ENCODE assay signal across 22 cellular contexts in genomic region chr19:16394681-16395375, GRCh38.
DNase-seq lines count a peak whose midpoint lies in the region; ATAC-seq and TF ChIP-seq lines count a peak whose summit lies in the region.
"Had no signal": no experiment of that assay in that cellular context is flagged by ENCODE, and none has a peak within 500 bp of the region (broad histone marks: within the 10 kb centered on the region; RNA-seq: fewer than 3 reads in every experiment).

No MANE protein-coding gene starts in this region.

- H3K4ac ChIP-seq in trophoblast cell (ENCODE audit: low read depth, low read length): no peak overlapping the region

- H2BK120ac ChIP-seq in trophoblast cell (ENCODE audit: insufficient read depth, low read length, poor library complexity): no peak overlapping the region

- H3K27ac ChIP-seq in trophoblast cell (ENCODE audit: low read depth, low read length): no peak overlapping the region
- H3K27ac ChIP-seq: epithelial cell of prostate, SJSA1 had no signal

- H2AFZ ChIP-seq in trophoblast cell (ENCODE audit: insufficient read depth, low read length, poor library complexity): no peak overlapping the region

- peaks cover 0 to 4% (median 1%) of the 10 kb centered on the region in 3 donors for H3K27me3 Mint-ChIP-seq in CD14-positive monocyte (ENCODE audit: low read depth in 3 of 3)
- no peaks in the 10 kb centered on the region for H3K27me3 Mint-ChIP-seq in T-helper 17 cell
- H3K27me3 Mint-ChIP-seq in activated CD4-positive, alpha-beta T cell treated with anti-CD3 and anti-CD28 coated beads, Interleukin-2, amount 10 ng/mL, durations not matched to agents 7 days and 5 days: no peaks in the 10 kb centered on the region
- H3K27me3 Mint-ChIP-seq: activated CD4-positive, alpha-beta T cell treated with anti-CD3 and anti-CD28 coated beads for 36 hours had no signal

- H3K4me1 ChIP-seq in trophoblast cell (ENCODE audit: control insufficient read depth in 1 of 2, insufficient read depth in 2 of 2, low read length in 2 of 2): peaks cover 3% of the 10 kb centered on the region in 2 experiments

- H4K12ac ChIP-seq in trophoblast cell (ENCODE audit: low read depth, low read length): no peak overlapping the region

- no peak overlapping the region for H3K9ac ChIP-seq in trophoblast cell (ENCODE audit: low read length)

- H3K36me3 ChIP-seq in trophoblast cell (ENCODE audit: control insufficient read depth in 1 of 2, insufficient read depth in 2 of 2, low read length in 2 of 2): peaks cover 28% of the 10 kb centered on the region in 2 experiments

- no peak overlapping the region for H3K23ac ChIP-seq in trophoblast cell (ENCODE audit: low read length)

- WGBS in trophoblast cell (ENCODE audit: extremely low coverage, insufficient coverage, insufficient read length): no CpG with 5 or more reads among the region's 13 CpGs

- DNase-seq in CD14-positive monocyte (ENCODE audit: low spot score) (peak; percentile 21), T-helper 17 cell (no peak), fibroblast of pulmonary artery (ENCODE audit: low read depth) (peak; percentile 29), trophoblast cell (peak; percentile 12 to 64), DMS53 treated with DMSO at 0.1 percent for 48 hours (lab: John Stamatoyannopoulos, UW; ENCODE audit: unreplicated experiment) (no peak), NCI-H1092 (lab: John Stamatoyannopoulos, UW) (no peak)
- no peak for DNase-seq in activated CD4-positive, alpha-beta T cell treated with anti-CD3 and anti-CD28 coated beads, Interleukin-2, amount 10 ng/mL, durations not matched to agents 7 days and 5 days
- DNase-seq: activated CD4-positive, alpha-beta T cell treated with anti-CD3 and anti-CD28 coated beads for 36 hours; activated CD8-positive, alpha-beta memory T cell treated with anti-CD3 and anti-CD28 coated beads, Interleukin-2, amount 50 U/mL, for 4 hours; activated gamma-delta T cell treated with Interleukin-2 at 50 U/mL for 16 hours; aorta; cortex of kidney; GOT3; KBM-7; NCI-H2081 treated with DMSO at 0.1 percent for 48 hours; NCI-H524; OCI-M1; stimulated activated CD4-positive, alpha-beta T cell treated with anti-CD3 and anti-CD28 coated beads, Interleukin-1b, Interleukin-23, amount 100 ng/mL, for 48 hours; T1000 had no signal

- peaks cover 2 to 20% (median 11%) of the 10 kb centered on the region in 7 donors for H3K9me3 Mint-ChIP-seq in CD14-positive monocyte
- peaks cover 5% of the 10 kb centered on the region for H3K9me3 Mint-ChIP-seq in activated CD4-positive, alpha-beta T cell treated with anti-CD3 and anti-CD28 coated beads, Interleukin-2, amount 10 ng/mL, durations not matched to agents 7 days and 5 days

- no peak overlapping the region for H4K91ac ChIP-seq in trophoblast cell (ENCODE audit: low read depth, low read length)

- TF ChIP-seq CTCF in CD14-positive monocyte (IDR thresholded peaks at IDR 0.05): no peak
- no peak for TF ChIP-seq CTCF in fibroblast of pulmonary artery (IDR thresholded peaks at IDR 0.05; ENCODE audit: low read length, missing control alignments)

- no peaks in the 10 kb centered on the region for H3K27me3 ChIP-seq in trophoblast cell (ENCODE audit: insufficient read depth, low read length)
- H3K27me3 ChIP-seq: SJSA1 had no signal

- POLR2A ChIA-PET in activated CD4-positive, alpha-beta T cell treated with anti-CD3 and anti-CD28 coated beads, Interleukin-2, amount 10 ng/mL, durations not matched to agents 7 days and 5 days (lab: Charles Lee): no interaction called here

- no peak overlapping the region for H2BK5ac ChIP-seq in trophoblast cell (ENCODE audit: low read depth, low read length, poor library complexity)

- no peak overlapping the region for H3K18ac ChIP-seq in trophoblast cell (ENCODE audit: low read length)

- intact Hi-C loops in CD14-positive monocyte (cut with micrococcal nuclease): no loop called here

- peaks cover 49 to 77% of the 10 kb centered on the region in 2 donors for H3K36me3 Mint-ChIP-seq in CD14-positive monocyte
- peaks cover 10% of the 10 kb centered on the region for H3K36me3 Mint-ChIP-seq in T-helper 17 cell (ENCODE audit: low read depth)
- H3K36me3 Mint-ChIP-seq in activated CD4-positive, alpha-beta T cell treated with anti-CD3 and anti-CD28 coated beads, Interleukin-2, amount 10 ng/mL, durations not matched to agents 7 days and 5 days (ENCODE audit: low read depth): peaks cover 25% of the 10 kb centered on the region

- H3K4me3 Mint-ChIP-seq in CD14-positive monocyte: no peak overlapping the region
- H3K4me3 Mint-ChIP-seq in T-helper 17 cell: no peak overlapping the region
- no peak overlapping the region for H3K4me3 Mint-ChIP-seq in activated CD4-positive, alpha-beta T cell treated with anti-CD3 and anti-CD28 coated beads, Interleukin-2, amount 10 ng/mL, durations not matched to agents 7 days and 5 days
- H3K4me3 Mint-ChIP-seq: activated CD4-positive, alpha-beta T cell treated with anti-CD3 and anti-CD28 coated beads for 36 hours had no signal

- peaks cover 11% of the 10 kb centered on the region for H3K4me1 Mint-ChIP-seq in CD14-positive monocyte
- H3K4me1 Mint-ChIP-seq in T-helper 17 cell: peaks cover 4% of the 10 kb centered on the region
- peaks cover 15% of the 10 kb centered on the region for H3K4me1 Mint-ChIP-seq in activated CD4-positive, alpha-beta T cell treated with anti-CD3 and anti-CD28 coated beads, Interleukin-2, amount 10 ng/mL, durations not matched to agents 7 days and 5 days

- H3K79me1 ChIP-seq in trophoblast cell (ENCODE audit: low read length): no peaks in the 10 kb centered on the region

- no peaks in the 10 kb centered on the region for H3K79me2 ChIP-seq in trophoblast cell (ENCODE audit: control insufficient read depth, insufficient read depth, low read length, poor library complexity)

- H3K27ac Mint-ChIP-seq in CD14-positive monocyte: peak overlapping the region in 1 of 7 donors; percentile 30
- H3K27ac Mint-ChIP-seq in T-helper 17 cell: peak overlapping the region; percentile 51
- H3K27ac Mint-ChIP-seq in activated CD4-positive, alpha-beta T cell treated with anti-CD3 and anti-CD28 coated beads, Interleukin-2, amount 10 ng/mL, durations not matched to agents 7 days and 5 days: no peak overlapping the region
- H3K27ac Mint-ChIP-seq: activated CD4-positive, alpha-beta T cell treated with anti-CD3 and anti-CD28 coated beads for 36 hours had no signal

- H2AK5ac ChIP-seq in trophoblast cell (ENCODE audit: low read length): no peak overlapping the region

- ATAC-seq in T-helper 17 cell: no peak
- no peak for ATAC-seq in GM19452 (IDR thresholded peaks at IDR 0.05; ENCODE audit: unreplicated experiment)
- ATAC-seq: activated CD4-positive, alpha-beta T cell treated with anti-CD3 and anti-CD28 coated beads for 36 hours had no signal

- H2BK12ac ChIP-seq in trophoblast cell (ENCODE audit: low read length): no peak overlapping the region

- H3K4me2 ChIP-seq in trophoblast cell (ENCODE audit: low read length): no peak overlapping the region

- H3K9me3 ChIP-seq in T-helper 17 cell (ENCODE audit: control insufficient read depth, low read length, poor library complexity, severe bottlenecking) (no peaks in the 10 kb centered on the region), trophoblast cell (ENCODE audit: insufficient read depth, low read depth, low read length) (no peaks in the 10 kb centered on the region)
- H3K9me3 ChIP-seq: SJSA1 had no signal

- H3K4me3 ChIP-seq in fibroblast of pulmonary artery (replicated peaks; ENCODE audit: low read depth, low read length) (no peak overlapping the region), trophoblast cell (ENCODE audit: low read depth, low read length) (no peak overlapping the region)
- H3K4me3 ChIP-seq: SJSA1 had no signal

- H3K14ac ChIP-seq in trophoblast cell (ENCODE audit: low read length): no peak overlapping the region

- CTCF ChIA-PET in activated CD4-positive, alpha-beta T cell treated with anti-CD3 and anti-CD28 coated beads, Interleukin-2, amount 10 ng/mL, durations not matched to agents 7 days and 5 days (lab: Charles Lee): interaction anchor here (1.0 to 2.0 kb wide), 4 partner anchors 11 to 28 kb away, joined by 3 to 5 read pairs (median 4); no protein-coding TSS in a partner anchor

- H4K8ac ChIP-seq in trophoblast cell (ENCODE audit: low read depth, low read length): no peak overlapping the region

Comparison
In these comparisons a context has a peak if more than half of its experiments do, and no peak if none do; other contexts are left out.
1. DNase-seq: peak in CD14-positive monocyte (single experiment), fibroblast of pulmonary artery (single experiment) and trophoblast cell (2 of 2); none in T-helper 17 cell (0 of 3), activated CD4-positive, alpha-beta T cell treated with anti-CD3 and anti-CD28 coated beads, Interleukin-2, amount 10 ng/mL, durations not matched to agents 7 days and 5 days (single experiment), DMS53 treated with DMSO at 0.1 percent for 48 hours (single experiment) and NCI-H1092 (single experiment).